ENCODE assay signal across 1 cellular context in the genomic region with DNA sequence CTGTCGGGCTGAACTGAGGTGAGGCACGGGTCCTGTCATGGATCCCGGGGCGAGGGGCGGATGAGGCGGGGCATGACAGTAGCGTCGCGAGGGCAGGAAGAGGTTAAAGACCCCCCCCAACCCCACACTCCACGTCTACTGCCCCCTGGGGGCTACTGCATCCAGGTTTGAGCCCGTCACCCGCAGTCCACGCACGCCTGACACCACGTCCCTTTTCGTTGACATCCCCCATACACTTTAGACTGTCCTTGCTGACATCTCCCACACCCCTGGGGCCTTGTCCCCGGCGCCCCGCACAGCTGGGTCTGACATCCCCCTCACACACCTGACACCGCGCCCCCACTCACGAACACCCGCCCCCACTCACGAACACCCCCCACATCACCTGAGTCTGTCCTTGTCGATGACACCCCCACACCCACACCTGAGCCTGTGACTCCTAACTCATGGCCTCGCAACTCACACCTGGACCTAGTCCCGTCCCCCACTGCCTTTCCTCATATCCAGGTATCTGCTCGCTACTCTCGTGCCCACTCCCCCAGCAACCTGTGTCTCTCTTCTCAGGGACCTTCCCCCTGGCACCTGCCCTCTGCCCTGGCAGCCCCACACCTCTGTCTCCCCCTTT.
TF ChIP-seq lines count a peak whose summit lies in the region.

No MANE protein-coding gene starts in this region.

TF ChIP-seq in endothelial cell of umbilical vein, 7 proteins besides CTCF, POLR2A, EP300 and RAD21:
- TF ChIP-seq, protein P1, sequence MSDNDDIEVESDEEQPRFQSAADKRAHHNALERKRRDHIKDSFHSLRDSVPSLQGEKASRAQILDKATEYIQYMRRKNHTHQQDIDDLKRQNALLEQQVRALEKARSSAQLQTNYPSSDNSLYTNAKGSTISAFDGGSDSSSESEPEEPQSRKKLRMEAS (IDR thresholded peaks at IDR 0.05; ENCODE audit: insufficient read depth, insufficient read length), result no peak
- no peak for TF ChIP-seq EZH2 (IDR thresholded peaks at IDR 0.05; ENCODE audit: borderline replicate concordance, low read depth, low read length, severe bottlenecking)
- no peak for TF ChIP-seq MYC (IDR thresholded peaks at IDR 0.05; ENCODE audit: low read depth, low read length)
- TF ChIP-seq JUN (IDR thresholded peaks at IDR 0.05; ENCODE audit: borderline replicate concordance, insufficient read depth, insufficient read length, low read depth), result no peak
- TF ChIP-seq GATA2 (IDR thresholded peaks at IDR 0.05; ENCODE audit: insufficient read depth, insufficient read length, low read depth, low read length), result no peak
- TF ChIP-seq FOS (IDR thresholded peaks at IDR 0.05; ENCODE audit: borderline replicate concordance, insufficient read depth, low read length), result no peak
- TF ChIP-seq POLR2AphosphoS5 (IDR thresholded peaks at IDR 0.05; ENCODE audit: insufficient read depth, low read depth, low read length), result no peak
